Comparison of ENCODE assay signal across 18 cellular contexts in genomic region chr12:40988831-40989230, GRCh38.
"Had no signal": no experiment of that assay in that cellular context is flagged by ENCODE, and none has a peak within 500 bp of the region (broad histone marks: within the 10 kb centered on the region; RNA-seq: fewer than 3 reads in every experiment).

No MANE protein-coding gene starts in this region.

- H3K27ac ChIP-seq: ascending aorta, heart right ventricle, right atrium auricular region, SK-N-MC, skin epidermis had no signal

- H3K4me3 Mint-ChIP-seq: activated CD4-positive, alpha-beta memory T cell treated with anti-CD3 and anti-CD28 coated beads, Interleukin-2, amount 10 ng/mL, durations not matched to agents 7 days and 5 days; activated CD8-positive, alpha-beta memory T cell treated with anti-CD3 and anti-CD28 coated beads, Interleukin-2, amount 10 ng/mL, durations not matched to agents 7 days and 5 days; activated naive CD8-positive, alpha-beta T cell treated with anti-CD3 and anti-CD28 coated beads, Interleukin-2, amount 10 ng/mL, durations not matched to agents 7 days and 5 days; natural killer cell treated with Interleukin-12 subunit alpha and Interleukin-12 subunit beta and Interleukin-15 and Interleukin-18, amount 100 ng/mL, for 72 hours; stimulated activated naive CD8-positive, alpha-beta T cell treated with anti-CD3 and anti-CD28 coated beads, Interleukin-15, amount 100 ng/mL, for 72 hours; WTC11 had no signal

- ATAC-seq: activated CD8-positive, alpha-beta memory T cell treated with anti-CD3 and anti-CD28 coated beads, Interleukin-2, amount 10 ng/mL, durations not matched to agents 7 days and 5 days; heart right ventricle; natural killer cell treated with Interleukin-12 subunit alpha and Interleukin-12 subunit beta and Interleukin-15 and Interleukin-18, amount 100 ng/mL, for 72 hours; stimulated activated naive CD8-positive, alpha-beta T cell treated with anti-CD3 and anti-CD28 coated beads, Interleukin-15, amount 100 ng/mL, for 72 hours; WTC11 had no signal

- H3K4me3 ChIP-seq: ascending aorta, heart right ventricle, right atrium auricular region, SK-N-MC, skin epidermis, testis had no signal

- H3K27ac Mint-ChIP-seq: activated CD4-positive, alpha-beta memory T cell treated with anti-CD3 and anti-CD28 coated beads, Interleukin-2, amount 10 ng/mL, durations not matched to agents 7 days and 5 days; activated CD8-positive, alpha-beta memory T cell treated with anti-CD3 and anti-CD28 coated beads, Interleukin-2, amount 10 ng/mL, durations not matched to agents 7 days and 5 days; activated naive CD8-positive, alpha-beta T cell treated with anti-CD3 and anti-CD28 coated beads, Interleukin-2, amount 10 ng/mL, durations not matched to agents 7 days and 5 days; natural killer cell treated with Interleukin-12 subunit alpha and Interleukin-12 subunit beta and Interleukin-15 and Interleukin-18, amount 100 ng/mL, for 72 hours; stimulated activated naive CD8-positive, alpha-beta T cell treated with anti-CD3 and anti-CD28 coated beads, Interleukin-15, amount 100 ng/mL, for 72 hours; WTC11 had no signal

- FAIRE-seq: frontal cortex had no signal

- H3K4me1 ChIP-seq: heart right ventricle, right atrium auricular region, testis had no signal

- H3K27me3 ChIP-seq: ascending aorta, heart right ventricle, right atrium auricular region, testis had no signal

- H3K27me3 Mint-ChIP-seq: activated CD4-positive, alpha-beta memory T cell treated with anti-CD3 and anti-CD28 coated beads, Interleukin-2, amount 10 ng/mL, durations not matched to agents 7 days and 5 days; activated CD8-positive, alpha-beta memory T cell treated with anti-CD3 and anti-CD28 coated beads, Interleukin-2, amount 10 ng/mL, durations not matched to agents 7 days and 5 days; activated naive CD8-positive, alpha-beta T cell treated with anti-CD3 and anti-CD28 coated beads, Interleukin-2, amount 10 ng/mL, durations not matched to agents 7 days and 5 days; natural killer cell treated with Interleukin-12 subunit alpha and Interleukin-12 subunit beta and Interleukin-15 and Interleukin-18, amount 100 ng/mL, for 72 hours; stimulated activated naive CD8-positive, alpha-beta T cell treated with anti-CD3 and anti-CD28 coated beads, Interleukin-15, amount 100 ng/mL, for 72 hours had no signal

- H3K9me3 ChIP-seq: testis had no signal

- H3K4me1 Mint-ChIP-seq: activated CD4-positive, alpha-beta memory T cell treated with anti-CD3 and anti-CD28 coated beads, Interleukin-2, amount 10 ng/mL, durations not matched to agents 7 days and 5 days; activated CD8-positive, alpha-beta memory T cell treated with anti-CD3 and anti-CD28 coated beads, Interleukin-2, amount 10 ng/mL, durations not matched to agents 7 days and 5 days; activated naive CD8-positive, alpha-beta T cell treated with anti-CD3 and anti-CD28 coated beads, Interleukin-2, amount 10 ng/mL, durations not matched to agents 7 days and 5 days; stimulated activated naive CD8-positive, alpha-beta T cell treated with anti-CD3 and anti-CD28 coated beads, Interleukin-15, amount 100 ng/mL, for 72 hours had no signal

- H3K36me3 Mint-ChIP-seq: activated CD8-positive, alpha-beta memory T cell treated with anti-CD3 and anti-CD28 coated beads, Interleukin-2, amount 10 ng/mL, durations not matched to agents 7 days and 5 days; activated naive CD8-positive, alpha-beta T cell treated with anti-CD3 and anti-CD28 coated beads, Interleukin-2, amount 10 ng/mL, durations not matched to agents 7 days and 5 days; WTC11 had no signal

- H3K36me3 ChIP-seq: ascending aorta, heart right ventricle, right atrium auricular region had no signal

- DNase-seq: activated CD4-positive, alpha-beta memory T cell treated with anti-CD3 and anti-CD28 coated beads, Interleukin-2, amount 10 ng/mL, durations not matched to agents 7 days and 5 days; activated CD4-positive, alpha-beta T cell treated with anti-CD3 and anti-CD28 coated beads for 48 hours; activated CD8-positive, alpha-beta memory T cell treated with anti-CD3 and anti-CD28 coated beads, Interleukin-2, amount 10 ng/mL, durations not matched to agents 7 days and 5 days; activated naive CD4-positive, alpha-beta T cell; activated naive CD8-positive, alpha-beta T cell treated with anti-CD3 and anti-CD28 coated beads, Interleukin-2, amount 10 ng/mL, durations not matched to agents 7 days and 5 days; erythroblast; heart right ventricle; nucleus accumbens; posterior cingulate gyrus; stimulated activated naive CD8-positive, alpha-beta T cell treated with anti-CD3 and anti-CD28 coated beads, Interleukin-15, amount 100 ng/mL, for 72 hours; testis had no signal
